In the genomic region with DNA sequence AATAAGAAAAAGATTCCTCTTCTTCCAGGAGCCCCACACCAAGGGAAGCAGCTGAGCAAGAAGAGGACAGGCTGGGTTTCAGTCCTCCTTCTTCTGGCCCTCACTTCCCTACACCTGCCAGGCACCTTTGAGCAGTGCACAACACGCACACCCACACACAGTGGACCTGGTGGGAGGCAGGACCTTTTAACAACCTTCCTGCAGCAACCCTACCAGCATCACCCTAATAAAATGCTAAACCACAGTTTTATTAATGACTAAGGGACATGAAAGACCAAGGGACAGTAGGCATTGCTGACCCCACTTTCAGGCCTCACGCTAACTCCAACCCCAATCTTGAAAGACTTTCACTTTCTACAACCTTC, we compare ENCODE assay signal across 2 cellular contexts.
TF ChIP-seq lines count a peak whose summit lies in the region.

No MANE protein-coding gene starts in this region.

TF ChIP-seq in liver, 16 proteins besides CTCF, POLR2A, EP300 and RAD21 (continued from another document):
- TF ChIP-seq HNF4G (IDR thresholded peaks at IDR 0.05) (no peak), FOXA1 (IDR thresholded peaks at IDR 0.05) (no peak), HNF4A (conservative IDR thresholded peaks at IDR 0.05) (no peak), RXRA (IDR thresholded peaks at IDR 0.05) (no peak), TAF1 (conservative IDR thresholded peaks at IDR 0.05) (no peak)
- TF ChIP-seq, protein P1, sequence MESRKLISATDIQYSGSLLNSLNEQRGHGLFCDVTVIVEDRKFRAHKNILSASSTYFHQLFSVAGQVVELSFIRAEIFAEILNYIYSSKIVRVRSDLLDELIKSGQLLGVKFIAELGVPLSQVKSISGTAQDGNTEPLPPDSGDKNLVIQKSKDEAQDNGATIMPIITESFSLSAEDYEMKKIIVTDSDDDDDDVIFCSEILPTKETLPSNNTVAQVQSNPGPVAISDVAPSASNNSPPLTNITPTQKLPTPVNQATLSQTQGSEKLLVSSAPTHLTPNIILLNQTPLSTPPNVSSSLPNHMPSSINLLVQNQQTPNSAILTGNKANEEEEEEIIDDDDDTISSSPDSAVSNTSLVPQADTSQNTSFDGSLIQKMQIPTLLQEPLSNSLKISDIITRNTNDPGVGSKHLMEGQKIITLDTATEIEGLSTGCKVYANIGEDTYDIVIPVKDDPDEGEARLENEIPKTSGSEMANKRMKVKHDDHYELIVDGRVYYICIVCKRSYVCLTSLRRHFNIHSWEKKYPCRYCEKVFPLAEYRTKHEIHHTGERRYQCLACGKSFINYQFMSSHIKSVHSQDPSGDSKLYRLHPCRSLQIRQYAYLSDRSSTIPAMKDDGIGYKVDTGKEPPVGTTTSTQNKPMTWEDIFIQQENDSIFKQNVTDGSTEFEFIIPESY (IDR thresholded peaks at IDR 0.05), result no peak
- TF ChIP-seq, protein P2, sequence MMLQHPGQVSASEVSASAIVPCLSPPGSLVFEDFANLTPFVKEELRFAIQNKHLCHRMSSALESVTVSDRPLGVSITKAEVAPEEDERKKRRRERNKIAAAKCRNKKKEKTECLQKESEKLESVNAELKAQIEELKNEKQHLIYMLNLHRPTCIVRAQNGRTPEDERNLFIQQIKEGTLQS (IDR thresholded peaks at IDR 0.05), result no peak

TF ChIP-seq in WTC11, 78 proteins besides CTCF, POLR2A, EP300 and RAD21 (continued from another document):
- TF ChIP-seq, protein P3, sequence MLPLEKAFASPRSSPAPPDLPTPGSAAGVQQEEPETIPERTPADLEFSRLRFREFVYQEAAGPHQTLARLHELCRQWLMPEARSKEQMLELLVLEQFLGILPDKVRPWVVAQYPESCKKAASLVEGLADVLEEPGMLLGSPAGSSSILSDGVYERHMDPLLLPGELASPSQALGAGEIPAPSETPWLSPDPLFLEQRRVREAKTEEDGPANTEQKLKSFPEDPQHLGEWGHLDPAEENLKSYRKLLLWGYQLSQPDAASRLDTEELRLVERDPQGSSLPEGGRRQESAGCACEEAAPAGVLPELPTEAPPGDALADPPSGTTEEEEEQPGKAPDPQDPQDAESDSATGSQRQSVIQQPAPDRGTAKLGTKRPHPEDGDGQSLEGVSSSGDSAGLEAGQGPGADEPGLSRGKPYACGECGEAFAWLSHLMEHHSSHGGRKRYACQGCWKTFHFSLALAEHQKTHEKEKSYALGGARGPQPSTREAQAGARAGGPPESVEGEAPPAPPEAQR (CRISPR knock-in tag; IDR thresholded peaks at IDR 0.05), result no peak
- no peak for TF ChIP-seq CBFB (CRISPR knock-in tag; IDR thresholded peaks at IDR 0.05; ENCODE audit: low read depth)
- TF ChIP-seq ESRRA (CRISPR knock-in tag; IDR thresholded peaks at IDR 0.05; ENCODE audit: borderline replicate concordance), result no peak
